Comparison of ENCODE assay signal across 8 cellular contexts in genomic region chr7:55019329-55019690, GRCh38. TPM values are rescaled to one million over a fixed set of nuclear protein-coding genes. Genes with fewer than 3 reads are reported as not detected.
A peak's percentile ranks its signal among the peaks of the same experiment; 100 is the strongest.
DNase-seq lines count a peak whose midpoint lies in the region; ATAC-seq and TF ChIP-seq lines count a peak whose summit lies in the region.

No MANE protein-coding gene starts in this region.

- H4K91ac ChIP-seq in trophoblast cell (ENCODE audit: low read depth, low read length) = peak overlapping the region; percentile 46

- no peak for TF ChIP-seq CTCF in RWPE2 (IDR thresholded peaks at IDR 0.05; ENCODE audit: poor library complexity, severe bottlenecking)
- TF ChIP-seq CTCF in glutamatergic neuron (IDR thresholded peaks at IDR 0.05; ENCODE audit: partially characterized antibody, unreplicated experiment) = no peak

- no peak overlapping the region for H2AK5ac ChIP-seq in trophoblast cell (ENCODE audit: low read length)

- ATAC-seq in RWPE2 (ENCODE audit: low read depth) (no peak), GM21381 (IDR thresholded peaks at IDR 0.05; ENCODE audit: unreplicated experiment) (no peak)

- peak overlapping the region; percentile 71 for H2AFZ ChIP-seq in trophoblast cell (ENCODE audit: insufficient read depth, low read length, poor library complexity)

- peaks cover 14% of the 10 kb centered on the region for H3K79me1 ChIP-seq in trophoblast cell (ENCODE audit: low read length)

- peak overlapping the region; percentile 59 for H3K4me3 Mint-ChIP-seq in glutamatergic neuron (ENCODE audit: unreplicated experiment)

- H3K4ac ChIP-seq in trophoblast cell (ENCODE audit: low read depth, low read length) = peak overlapping the region; percentile 22

- peak overlapping the region; percentile 88 for H3K18ac ChIP-seq in trophoblast cell (ENCODE audit: low read length)

- peak overlapping the region; percentile 82 for H2BK5ac ChIP-seq in trophoblast cell (ENCODE audit: low read depth, low read length, poor library complexity)

- H4K12ac ChIP-seq in trophoblast cell (ENCODE audit: low read depth, low read length) = peak overlapping the region; percentile 35

- H3K4me1 ChIP-seq in RWPE2 (ENCODE audit: insufficient read depth, poor library complexity, severe bottlenecking) = peaks cover 21% of the 10 kb centered on the region
- peaks cover 8 to 13% of the 10 kb centered on the region in 2 experiments for H3K4me1 ChIP-seq in trophoblast cell (ENCODE audit: control insufficient read depth in 1 of 2, insufficient read depth in 2 of 2, low read length in 2 of 2)

- DNase-seq in ELF-1 (ENCODE audit: low read depth, low spot score) (peak; percentile 47), RWPE2 (ENCODE audit: low spot score) (no peak), glutamatergic neuron (peak; percentile 54), trophoblast cell (peak in 1 of 2 donors; percentile 23), foreskin melanocyte (no peak), NCI-H2107 treated with DMSO at 0.1 percent for 48 hours (lab: John Stamatoyannopoulos, UW; ENCODE audit: unreplicated experiment) (no peak), NOMO-1 (lab: John Stamatoyannopoulos, UW; ENCODE audit: unreplicated experiment in 2 of 2) (no peak)

- H3K4me3 ChIP-seq in RWPE2 (ENCODE audit: severe bottlenecking) = peak overlapping the region; percentile 95
- H3K4me3 ChIP-seq in trophoblast cell (ENCODE audit: low read depth, low read length) = peak overlapping the region; percentile 85

- peaks cover 8% of the 10 kb centered on the region for H3K79me2 ChIP-seq in trophoblast cell (ENCODE audit: control insufficient read depth, insufficient read depth, low read length, poor library complexity)

- H3K23ac ChIP-seq in trophoblast cell (ENCODE audit: low read length) = peak overlapping the region; percentile 24

- H3K36me3 ChIP-seq in RWPE2 (ENCODE audit: low read depth) = peaks cover 50% of the 10 kb centered on the region
- H3K36me3 ChIP-seq in trophoblast cell (ENCODE audit: control insufficient read depth in 1 of 2, insufficient read depth in 2 of 2, low read length in 2 of 2) = no peaks in the 10 kb centered on the region

- H3K36me3 Mint-ChIP-seq in glutamatergic neuron (ENCODE audit: unreplicated experiment) = peaks cover 6% of the 10 kb centered on the region

- peaks cover 15% of the 10 kb centered on the region for H3K27me3 Mint-ChIP-seq in glutamatergic neuron (ENCODE audit: unreplicated experiment)

- peaks cover 4% of the 10 kb centered on the region for H3K4me1 Mint-ChIP-seq in glutamatergic neuron (ENCODE audit: low read depth, unreplicated experiment)

- H3K9me3 Mint-ChIP-seq in glutamatergic neuron (ENCODE audit: unreplicated experiment) = peaks cover 3% of the 10 kb centered on the region

- H3K9me3 ChIP-seq in RWPE2 (ENCODE audit: severe bottlenecking) (no peaks in the 10 kb centered on the region), trophoblast cell (ENCODE audit: insufficient read depth, low read depth, low read length) (peaks cover 2% of the 10 kb centered on the region)

- peak overlapping the region; percentile 89 for H3K9ac ChIP-seq in trophoblast cell (ENCODE audit: low read length)

- H4K8ac ChIP-seq in trophoblast cell (ENCODE audit: low read depth, low read length) = peak overlapping the region; percentile 11

- peak overlapping the region; percentile 5 for H2BK12ac ChIP-seq in trophoblast cell (ENCODE audit: low read length)

- WGBS in trophoblast cell (ENCODE audit: extremely low coverage, insufficient coverage, insufficient read length) = no CpG with 5 or more reads among the region's 52 CpGs

- H3K27ac ChIP-seq in RWPE2 (ENCODE audit: poor library complexity, severe bottlenecking) = peak overlapping the region; percentile 94
- H3K27ac ChIP-seq in trophoblast cell (ENCODE audit: low read depth, low read length) = peak overlapping the region; percentile 74

- peak overlapping the region; percentile 95 for H3K4me2 ChIP-seq in trophoblast cell (ENCODE audit: low read length)

- H3K27me3 ChIP-seq in RWPE2 (ENCODE audit: insufficient read depth, poor library complexity, severe bottlenecking) (no peaks in the 10 kb centered on the region), trophoblast cell (ENCODE audit: insufficient read depth, low read length) (no peaks in the 10 kb centered on the region)

- H2BK120ac ChIP-seq in trophoblast cell (ENCODE audit: insufficient read depth, low read length, poor library complexity) = peak overlapping the region; percentile 36

- H3K14ac ChIP-seq in trophoblast cell (ENCODE audit: low read length) = peak overlapping the region; percentile 87

- H3K27ac Mint-ChIP-seq in glutamatergic neuron (ENCODE audit: unreplicated experiment) = no peak overlapping the region

RNA-seq across cellular contexts. Expression of gene EGFR, which starts 0.5 kb away (rescaled TPM):
- total RNA-seq in glutamatergic neuron (ENCODE audit: unreplicated experiment) = 12.8 TPM
- 29.0 and 30.5 TPM in 2 replicates for polyA plus RNA-seq in trophoblast cell (2013)

Comparison
In these comparisons a context has a peak if more than half of its experiments do, and no peak if none do; other contexts are left out.
1. DNase-seq: peak in ELF-1 (single experiment) and glutamatergic neuron (single experiment); none in RWPE2 (single experiment), foreskin melanocyte (single experiment), NCI-H2107 treated with DMSO at 0.1 percent for 48 hours (single experiment) and NOMO-1 (0 of 2).